In the genomic region with DNA sequence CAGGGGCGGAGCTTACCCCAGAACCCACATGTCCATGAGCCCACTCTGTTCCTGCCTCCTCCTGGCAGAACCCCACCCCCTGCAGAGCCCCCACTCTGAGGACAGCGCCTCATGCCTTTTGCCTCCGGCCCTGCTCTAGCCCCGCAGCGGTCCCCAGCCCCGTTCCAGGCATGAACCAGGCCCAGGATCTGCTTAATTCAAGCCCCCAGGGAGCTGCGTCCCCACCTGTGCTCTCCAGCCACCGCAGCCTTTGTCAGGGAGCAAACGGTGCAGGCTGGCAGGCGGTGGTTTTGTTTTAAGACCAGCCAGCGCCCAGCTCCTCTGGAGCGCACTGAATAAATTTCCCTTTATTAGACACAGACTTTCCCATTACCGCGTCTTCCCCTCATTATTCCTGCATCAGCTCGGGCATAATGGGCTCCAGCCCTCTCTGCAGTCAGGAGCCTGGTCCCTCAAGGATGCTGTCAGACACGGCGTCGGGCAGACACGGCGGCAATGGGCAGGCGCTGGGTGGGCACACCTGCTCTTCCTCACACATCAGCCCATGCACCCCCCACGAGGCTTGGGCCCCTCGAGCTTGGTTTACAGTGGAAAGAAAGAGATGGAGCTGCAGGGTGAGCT, we compare ENCODE assay signal across 2 cellular contexts.
TF ChIP-seq lines count a peak whose summit lies in the region.

No MANE protein-coding gene starts in this region.

TF ChIP-seq in HepG2, 621 proteins besides CTCF, POLR2A, EP300 and RAD21 (continues in another document):
- no peak for TF ChIP-seq NCOA1 (CRISPR knock-in tag; IDR thresholded peaks at IDR 0.05)
- TF ChIP-seq, protein P1, sequence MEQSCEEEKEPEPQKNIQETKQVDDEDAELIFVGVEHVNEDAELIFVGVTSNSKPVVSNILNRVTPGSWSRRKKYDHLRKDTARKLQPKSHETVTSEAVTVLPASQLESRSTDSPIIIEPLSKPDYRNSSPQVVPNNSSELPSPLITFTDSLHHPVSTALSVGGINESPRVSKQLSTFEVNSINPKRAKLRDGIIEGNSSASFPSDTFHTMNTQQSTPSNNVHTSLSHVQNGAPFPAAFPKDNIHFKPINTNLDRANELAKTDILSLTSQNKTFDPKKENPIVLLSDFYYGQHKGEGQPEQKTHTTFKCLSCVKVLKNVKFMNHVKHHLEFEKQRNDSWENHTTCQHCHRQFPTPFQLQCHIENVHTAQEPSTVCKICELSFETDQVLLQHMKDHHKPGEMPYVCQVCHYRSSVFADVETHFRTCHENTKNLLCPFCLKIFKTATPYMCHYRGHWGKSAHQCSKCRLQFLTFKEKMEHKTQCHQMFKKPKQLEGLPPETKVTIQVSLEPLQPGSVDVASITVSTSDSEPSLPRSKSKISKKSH (CRISPR knock-in tag; IDR thresholded peaks at IDR 0.05; ENCODE audit: borderline replicate concordance) = no peak
- no peak for TF ChIP-seq ZNF589 (CRISPR knock-in tag; conservative IDR thresholded peaks at IDR 0.05)
- TF ChIP-seq ZMYM3 (CRISPR knock-in tag; IDR thresholded peaks at IDR 0.05) = no peak
- TF ChIP-seq, protein P2, sequence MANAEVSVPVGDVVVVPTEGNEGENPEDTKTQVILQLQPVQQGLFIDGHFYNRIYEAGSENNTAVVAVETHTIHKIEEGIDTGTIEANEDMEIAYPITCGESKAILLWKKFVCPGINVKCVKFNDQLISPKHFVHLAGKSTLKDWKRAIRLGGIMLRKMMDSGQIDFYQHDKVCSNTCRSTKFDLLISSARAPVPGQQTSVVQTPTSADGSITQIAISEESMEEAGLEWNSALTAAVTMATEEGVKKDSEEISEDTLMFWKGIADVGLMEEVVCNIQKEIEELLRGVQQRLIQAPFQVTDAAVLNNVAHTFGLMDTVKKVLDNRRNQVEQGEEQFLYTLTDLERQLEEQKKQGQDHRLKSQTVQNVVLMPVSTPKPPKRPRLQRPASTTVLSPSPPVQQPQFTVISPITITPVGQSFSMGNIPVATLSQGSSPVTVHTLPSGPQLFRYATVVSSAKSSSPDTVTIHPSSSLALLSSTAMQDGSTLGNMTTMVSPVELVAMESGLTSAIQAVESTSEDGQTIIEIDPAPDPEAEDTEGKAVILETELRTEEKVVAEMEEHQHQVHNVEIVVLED (CRISPR knock-in tag; IDR thresholded peaks at IDR 0.05; ENCODE audit: borderline replicate concordance) = no peak
- TF ChIP-seq ZNF556 (CRISPR knock-in tag; IDR thresholded peaks at IDR 0.05; ENCODE audit: borderline replicate concordance) = no peak
- TF ChIP-seq, protein P3, sequence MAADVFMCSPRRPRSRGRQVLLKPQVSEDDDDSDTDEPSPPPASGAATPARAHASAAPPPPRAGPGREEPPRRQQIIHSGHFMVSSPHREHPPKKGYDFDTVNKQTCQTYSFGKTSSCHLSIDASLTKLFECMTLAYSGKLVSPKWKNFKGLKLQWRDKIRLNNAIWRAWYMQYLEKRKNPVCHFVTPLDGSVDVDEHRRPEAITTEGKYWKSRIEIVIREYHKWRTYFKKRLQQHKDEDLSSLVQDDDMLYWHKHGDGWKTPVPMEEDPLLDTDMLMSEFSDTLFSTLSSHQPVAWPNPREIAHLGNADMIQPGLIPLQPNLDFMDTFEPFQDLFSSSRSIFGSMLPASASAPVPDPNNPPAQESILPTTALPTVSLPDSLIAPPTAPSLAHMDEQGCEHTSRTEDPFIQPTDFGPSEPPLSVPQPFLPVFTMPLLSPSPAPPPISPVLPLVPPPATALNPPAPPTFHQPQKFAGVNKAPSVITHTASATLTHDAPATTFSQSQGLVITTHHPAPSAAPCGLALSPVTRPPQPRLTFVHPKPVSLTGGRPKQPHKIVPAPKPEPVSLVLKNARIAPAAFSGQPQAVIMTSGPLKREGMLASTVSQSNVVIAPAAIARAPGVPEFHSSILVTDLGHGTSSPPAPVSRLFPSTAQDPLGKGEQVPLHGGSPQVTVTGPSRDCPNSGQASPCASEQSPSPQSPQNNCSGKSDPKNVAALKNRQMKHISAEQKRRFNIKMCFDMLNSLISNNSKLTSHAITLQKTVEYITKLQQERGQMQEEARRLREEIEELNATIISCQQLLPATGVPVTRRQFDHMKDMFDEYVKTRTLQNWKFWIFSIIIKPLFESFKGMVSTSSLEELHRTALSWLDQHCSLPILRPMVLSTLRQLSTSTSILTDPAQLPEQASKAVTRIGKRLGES (CRISPR knock-in tag; IDR thresholded peaks at IDR 0.05; ENCODE audit: borderline replicate concordance) = no peak
- TF ChIP-seq, protein P4, sequence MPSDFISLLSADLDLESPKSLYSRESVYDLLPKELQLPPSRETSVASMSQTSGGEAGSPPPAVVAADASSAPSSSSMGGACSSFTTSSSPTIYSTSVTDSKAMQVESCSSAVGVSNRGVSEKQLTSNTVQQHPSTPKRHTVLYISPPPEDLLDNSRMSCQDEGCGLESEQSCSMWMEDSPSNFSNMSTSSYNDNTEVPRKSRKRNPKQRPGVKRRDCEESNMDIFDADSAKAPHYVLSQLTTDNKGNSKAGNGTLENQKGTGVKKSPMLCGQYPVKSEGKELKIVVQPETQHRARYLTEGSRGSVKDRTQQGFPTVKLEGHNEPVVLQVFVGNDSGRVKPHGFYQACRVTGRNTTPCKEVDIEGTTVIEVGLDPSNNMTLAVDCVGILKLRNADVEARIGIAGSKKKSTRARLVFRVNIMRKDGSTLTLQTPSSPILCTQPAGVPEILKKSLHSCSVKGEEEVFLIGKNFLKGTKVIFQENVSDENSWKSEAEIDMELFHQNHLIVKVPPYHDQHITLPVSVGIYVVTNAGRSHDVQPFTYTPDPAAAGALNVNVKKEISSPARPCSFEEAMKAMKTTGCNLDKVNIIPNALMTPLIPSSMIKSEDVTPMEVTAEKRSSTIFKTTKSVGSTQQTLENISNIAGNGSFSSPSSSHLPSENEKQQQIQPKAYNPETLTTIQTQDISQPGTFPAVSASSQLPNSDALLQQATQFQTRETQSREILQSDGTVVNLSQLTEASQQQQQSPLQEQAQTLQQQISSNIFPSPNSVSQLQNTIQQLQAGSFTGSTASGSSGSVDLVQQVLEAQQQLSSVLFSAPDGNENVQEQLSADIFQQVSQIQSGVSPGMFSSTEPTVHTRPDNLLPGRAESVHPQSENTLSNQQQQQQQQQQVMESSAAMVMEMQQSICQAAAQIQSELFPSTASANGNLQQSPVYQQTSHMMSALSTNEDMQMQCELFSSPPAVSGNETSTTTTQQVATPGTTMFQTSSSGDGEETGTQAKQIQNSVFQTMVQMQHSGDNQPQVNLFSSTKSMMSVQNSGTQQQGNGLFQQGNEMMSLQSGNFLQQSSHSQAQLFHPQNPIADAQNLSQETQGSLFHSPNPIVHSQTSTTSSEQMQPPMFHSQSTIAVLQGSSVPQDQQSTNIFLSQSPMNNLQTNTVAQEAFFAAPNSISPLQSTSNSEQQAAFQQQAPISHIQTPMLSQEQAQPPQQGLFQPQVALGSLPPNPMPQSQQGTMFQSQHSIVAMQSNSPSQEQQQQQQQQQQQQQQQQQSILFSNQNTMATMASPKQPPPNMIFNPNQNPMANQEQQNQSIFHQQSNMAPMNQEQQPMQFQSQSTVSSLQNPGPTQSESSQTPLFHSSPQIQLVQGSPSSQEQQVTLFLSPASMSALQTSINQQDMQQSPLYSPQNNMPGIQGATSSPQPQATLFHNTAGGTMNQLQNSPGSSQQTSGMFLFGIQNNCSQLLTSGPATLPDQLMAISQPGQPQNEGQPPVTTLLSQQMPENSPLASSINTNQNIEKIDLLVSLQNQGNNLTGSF (CRISPR knock-in tag; IDR thresholded peaks at IDR 0.05) = no peak
- no peak for TF ChIP-seq ZNF644 (CRISPR knock-in tag; IDR thresholded peaks at IDR 0.05; ENCODE audit: low read depth)

TF ChIP-seq in GM12891, 5 proteins besides CTCF, POLR2A, EP300 and RAD21:
- TF ChIP-seq PAX5 (IDR thresholded peaks at IDR 0.05; ENCODE audit: insufficient read depth, low read length, severe bottlenecking) (no peak), SPI1 (IDR thresholded peaks at IDR 0.05; ENCODE audit: low read depth, low read length) (no peak), POU2F2 (IDR thresholded peaks at IDR 0.05; ENCODE audit: low read depth, low read length) (no peak), POLR2AphosphoS5 (IDR thresholded peaks at IDR 0.05; ENCODE audit: low read depth, low read length) (no peak), TAF1 (IDR thresholded peaks at IDR 0.05; ENCODE audit: low read depth, low read length) (no peak)
